1 cellular context compared by ENCODE assay signal in genomic region chr7:29413511-29414178, GRCh38.
TF ChIP-seq lines count a peak whose summit lies in the region.

No MANE protein-coding gene starts in this region.

TF ChIP-seq in GM23338, 12 proteins besides CTCF, POLR2A, EP300 and RAD21 (continued from another document):
- no peak for TF ChIP-seq ZNF462 (CRISPR knock-in tag; IDR thresholded peaks at IDR 0.05)
- no peak for TF ChIP-seq REST (IDR thresholded peaks at IDR 0.05; ENCODE audit: unreplicated experiment)
- TF ChIP-seq EZH2 (IDR thresholded peaks at IDR 0.05; ENCODE audit: low read depth, unreplicated experiment) = no peak
- no peak for TF ChIP-seq ZNF331 (CRISPR knock-in tag; IDR thresholded peaks at IDR 0.05; ENCODE audit: low read depth)
- TF ChIP-seq NANOG (IDR thresholded peaks at IDR 0.05; ENCODE audit: borderline replicate concordance) = no peak
- TF ChIP-seq ZNF114 (CRISPR knock-in tag; IDR thresholded peaks at IDR 0.05) = no peak
- TF ChIP-seq CREB1 (CRISPR knock-in tag; IDR thresholded peaks at IDR 0.05; ENCODE audit: low read depth) = no peak
- TF ChIP-seq ETS1 (IDR thresholded peaks at IDR 0.05) = no peak
